Comparison of ENCODE assay signal across 9 cellular contexts in the genomic region with DNA sequence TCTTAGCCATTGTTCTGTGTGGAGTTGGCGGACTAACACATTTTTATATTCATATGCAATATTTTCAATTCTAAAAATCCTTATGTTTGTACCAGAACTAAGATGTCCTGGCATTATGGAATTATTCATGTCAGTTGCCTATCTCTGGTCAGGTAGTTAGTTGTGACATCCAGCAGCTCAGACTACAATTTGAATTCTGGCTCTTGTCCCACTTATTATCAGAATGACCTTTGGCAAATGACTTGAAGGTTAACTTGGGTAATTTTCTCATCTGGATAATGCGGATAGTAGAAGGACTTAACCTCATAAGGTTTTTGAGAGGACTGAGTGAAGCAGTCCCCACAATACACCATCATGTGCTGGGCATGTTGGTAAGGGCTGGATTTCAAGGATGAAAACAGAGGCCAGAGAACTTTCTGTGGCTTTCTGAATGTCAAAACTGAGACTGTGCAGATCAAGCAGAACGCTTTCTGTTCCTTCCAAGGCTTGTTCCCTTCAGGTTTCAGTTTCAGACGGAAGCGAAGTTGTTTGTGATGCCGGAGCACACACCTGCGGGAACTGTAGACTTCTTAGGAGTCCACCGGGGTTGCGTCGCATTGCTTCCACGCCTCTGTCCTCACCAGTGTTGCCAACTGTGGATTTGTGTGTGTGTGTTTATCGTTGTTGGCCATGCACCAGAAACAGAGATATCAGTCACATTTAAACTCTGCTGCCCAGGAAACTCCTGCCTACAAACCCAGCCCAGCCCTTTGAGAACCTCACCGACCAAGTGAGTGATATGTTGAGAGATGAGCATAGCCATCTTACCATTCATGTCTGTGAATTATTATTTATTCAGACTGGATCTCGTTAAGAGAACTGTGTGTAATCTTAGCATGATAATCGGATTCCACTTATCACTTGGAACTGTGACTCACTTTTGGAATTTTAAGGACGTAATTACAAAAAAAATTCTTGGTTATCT.
DNase-seq lines count a peak whose midpoint lies in the region; ATAC-seq and TF ChIP-seq lines count a peak whose summit lies in the region.
"Had no signal": no experiment of that assay in that cellular context is flagged by ENCODE, and none has a peak within 500 bp of the region (broad histone marks: within the 10 kb centered on the region; RNA-seq: fewer than 3 reads in every experiment).

No MANE protein-coding gene starts in this region.

- no peak overlapping the region for H3K4me3 ChIP-seq in PC-9

- no peak for TF ChIP-seq CTCF in PC-9 (conservative IDR thresholded peaks at IDR 0.05)

- no peaks in the 10 kb centered on the region; the same call in 1 of the 2 replicates for H3K9me3 ChIP-seq in PC-9 (ENCODE audit: insufficient read depth, low read depth)

- no TSS peak for BruUV-seq in PC-9 (replicated peaks; lab: Mats Ljungman, UMichigan)

- CTCF ChIA-PET in PC-9 (lab: Charles Lee) = no interaction called here

- no peaks in the 10 kb centered on the region for H3K9me2 ChIP-seq in PC-9 (ENCODE audit: insufficient read depth)

- H3K79me2 ChIP-seq in PC-9 (ENCODE audit: low read depth) = no peaks in the 10 kb centered on the region; the same call in 1 of the 2 replicates

- H3K4me1 ChIP-seq in PC-9 (replicated peaks; ENCODE audit: insufficient read depth) = peaks cover 11% of the 10 kb centered on the region; the same call in 1 of the 2 replicates

- no peak overlapping the region for H3K27ac ChIP-seq in PC-9
- H3K27ac ChIP-seq: HL-60 had no signal

- H4K20me1 ChIP-seq in PC-9 (ENCODE audit: insufficient read depth) = peaks cover 2% of the 10 kb centered on the region; the same call in 1 of the 2 replicates

- no peak overlapping the region for H3K4me2 ChIP-seq in PC-9

- H3K36me3 ChIP-seq in PC-9 (ENCODE audit: low read depth) = no peaks in the 10 kb centered on the region

- H3F3A ChIP-seq in PC-9 (ENCODE audit: insufficient read depth, low read depth) = no peaks in the 10 kb centered on the region

- intact Hi-C loops in PC-9 (cut with micrococcal nuclease; ENCODE audit: unreplicated experiment) = no loop called here

- ATAC-seq in GM18907 (IDR thresholded peaks at IDR 0.05; ENCODE audit: unreplicated experiment) = peak; percentile 89
- ATAC-seq in HG03039 (IDR thresholded peaks at IDR 0.05; ENCODE audit: unreplicated experiment) = peak; percentile 79
- no peak for ATAC-seq in HG02973 (IDR thresholded peaks at IDR 0.05; ENCODE audit: unreplicated experiment)

- POLR2A ChIA-PET in PC-9 (lab: Charles Lee; ENCODE audit: unreplicated experiment) = no interaction called here

- peak; percentile 7 for DNase-seq in cerebellar cortex (ENCODE audit: low spot score)
- peak; percentile 68 for DNase-seq in renal cortical epithelial cell (ENCODE audit: low read depth)
- no peak for DNase-seq in superior temporal gyrus (ENCODE audit: extremely low spot score)
- no peak for DNase-seq in NCI-H748 (lab: John Stamatoyannopoulos, UW; ENCODE audit: unreplicated experiment)
- no peak for DNase-seq in PC-9

- no peaks in the 10 kb centered on the region for H3K27me3 ChIP-seq in PC-9 (ENCODE audit: insufficient read depth, low read depth)

- H2AFZ ChIP-seq in PC-9 = no peak overlapping the region

Comparison
In these comparisons a context has a peak if more than half of its experiments do, and no peak if none do; other contexts are left out.
1. DNase-seq: peak in cerebellar cortex (single experiment) and renal cortical epithelial cell (single experiment); none in superior temporal gyrus (single experiment), NCI-H748 (single experiment) and PC-9 (0 of 2).